In the genomic region with DNA sequence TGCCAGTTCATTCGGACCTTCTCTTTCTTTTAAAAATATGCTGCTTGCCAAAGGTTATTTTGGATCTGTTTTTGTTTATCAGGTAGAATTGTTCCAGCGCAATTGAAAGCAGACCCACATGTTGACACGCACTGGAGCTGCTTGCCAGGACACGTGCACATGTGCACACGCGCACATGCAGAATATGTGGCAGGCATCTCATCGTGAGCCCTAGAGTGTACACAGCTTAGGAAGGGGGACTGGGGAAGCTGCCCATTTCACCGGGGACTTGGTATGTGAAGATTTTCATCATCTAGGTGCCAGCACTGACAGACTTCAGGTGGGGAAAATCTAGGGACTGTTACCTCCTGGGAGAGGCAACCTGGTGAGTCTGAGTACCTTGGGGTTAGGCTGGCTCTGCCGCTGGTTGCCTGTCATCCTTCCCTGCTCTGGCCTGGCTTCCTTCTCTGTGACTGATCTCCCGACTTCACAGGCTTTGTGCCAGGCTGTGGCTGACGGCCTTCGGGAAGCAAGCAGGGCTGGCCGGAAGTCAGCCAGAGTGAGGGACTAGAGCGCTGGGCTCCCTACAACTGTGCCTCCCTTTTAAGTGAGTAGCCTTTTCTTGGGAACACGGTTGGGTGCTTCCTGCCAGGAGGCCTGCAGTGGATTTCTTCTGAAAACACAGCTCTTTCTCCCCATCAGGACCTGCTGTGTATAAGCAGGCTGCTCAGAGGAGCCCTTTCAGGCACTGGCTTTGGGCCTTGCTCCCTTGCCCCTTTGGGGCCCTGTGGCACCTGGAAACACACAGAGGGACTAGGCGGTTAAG, we compare ENCODE assay signal across 12 cellular contexts.
DNase-seq lines count a peak whose midpoint lies in the region; ATAC-seq and TF ChIP-seq lines count a peak whose summit lies in the region.
"Had no signal": no experiment of that assay in that cellular context is flagged by ENCODE, and none has a peak within 500 bp of the region (broad histone marks: within the 10 kb centered on the region; RNA-seq: fewer than 3 reads in every experiment).

No MANE protein-coding gene starts in this region.

- H3K4me1 ChIP-seq in adipocyte (ENCODE audit: control insufficient read depth, insufficient read depth, low read length): peaks cover 31% of the 10 kb centered on the region
- peaks cover 0 to 59% (median 36%) of the 10 kb centered on the region in 12 donors for H3K4me1 ChIP-seq in heart left ventricle
- H3K4me1 ChIP-seq in psoas muscle: peaks cover 13% of the 10 kb centered on the region

- intact Hi-C loops in heart left ventricle (cut with DNase I): no loop called here
- intact Hi-C loops in psoas muscle (cut with DNase I): loop anchor here in 1 of 2 donors (10.0 kb wide), 1 partner anchor 988 kb away; no protein-coding TSS in a partner anchor
- intact Hi-C loops in activated T-helper 2 cell treated with anti-CD3 and anti-CD28 coated beads, Interferon-gamma antibody, Interleukin-2, Interleukin-4, amounts not matched to agents 10 μg/mL and 5 μg/mL and 100 μg/mL, durations not matched to agents 14 hours and 24 hours and 36 hours (cut with micrococcal nuclease): no loop called here

- H3K27ac Mint-ChIP-seq in activated T-helper 2 cell treated with anti-CD3 and anti-CD28 coated beads, Interferon-gamma antibody, Interleukin-2, Interleukin-4, amounts not matched to agents 10 μg/mL and 5 μg/mL and 100 μg/mL, durations not matched to agents 14 hours and 24 hours and 36 hours: no peak overlapping the region

- peak; percentile 62 to 82 (median 77) for ATAC-seq in heart left ventricle
- peak; percentile 76 to 87 (median 86) for ATAC-seq in psoas muscle
- ATAC-seq in HG03571 (IDR thresholded peaks at IDR 0.05; ENCODE audit: unreplicated experiment): no peak
- ATAC-seq: GM12878 had no signal

- H3K27me3 Mint-ChIP-seq in activated T-helper 2 cell treated with anti-CD3 and anti-CD28 coated beads, Interferon-gamma antibody, Interleukin-2, Interleukin-4, amounts not matched to agents 10 μg/mL and 5 μg/mL and 100 μg/mL, durations not matched to agents 14 hours and 24 hours and 36 hours (ENCODE audit: low read depth): no peaks in the 10 kb centered on the region

- no peaks in the 10 kb centered on the region for H3K36me3 ChIP-seq in adipocyte (ENCODE audit: control insufficient read depth, insufficient read depth, low read length, severe bottlenecking)
- peaks cover 0 to 6% (median 0%) of the 10 kb centered on the region in 9 donors for H3K36me3 ChIP-seq in heart left ventricle
- no peaks in the 10 kb centered on the region for H3K36me3 ChIP-seq in psoas muscle (ENCODE audit: insufficient read depth in 1 of 2, low read depth in 1 of 2)

- no peaks in the 10 kb centered on the region for H3K4me1 Mint-ChIP-seq in activated T-helper 2 cell treated with anti-CD3 and anti-CD28 coated beads, Interferon-gamma antibody, Interleukin-2, Interleukin-4, amounts not matched to agents 10 μg/mL and 5 μg/mL and 100 μg/mL, durations not matched to agents 14 hours and 24 hours and 36 hours (ENCODE audit: low read depth)

- H3K27ac ChIP-seq in C4-2B (peak overlapping the region; percentile 99), heart left ventricle (peak overlapping the region in 11 of 12 donors; percentile 54 to 80 (median 68)), psoas muscle (peak overlapping the region; percentile 41)

- H3K9me3 ChIP-seq in adipocyte (ENCODE audit: control insufficient read depth, low read length) (no peaks in the 10 kb centered on the region), heart left ventricle (no peaks in the 10 kb centered on the region), psoas muscle (no peaks in the 10 kb centered on the region)

- H3K27me3 ChIP-seq in adipocyte (replicated peaks; ENCODE audit: control insufficient read depth, insufficient read depth, low read length) (no peaks in the 10 kb centered on the region), heart left ventricle (no peaks in the 10 kb centered on the region), psoas muscle (ENCODE audit: insufficient read depth in 3 of 3, low read length in 2 of 3) (no peaks in the 10 kb centered on the region)

- H3K4me3 ChIP-seq in adipocyte (ENCODE audit: low read length) (no peak overlapping the region), heart left ventricle (no peak overlapping the region), psoas muscle (no peak overlapping the region)
- H3K4me3 ChIP-seq: GM12878 had no signal

- H3K36me3 Mint-ChIP-seq in activated T-helper 2 cell treated with anti-CD3 and anti-CD28 coated beads, Interferon-gamma antibody, Interleukin-2, Interleukin-4, amounts not matched to agents 10 μg/mL and 5 μg/mL and 100 μg/mL, durations not matched to agents 14 hours and 24 hours and 36 hours (ENCODE audit: low read depth): peaks cover 4% of the 10 kb centered on the region

- H3K9me3 Mint-ChIP-seq in activated T-helper 2 cell treated with anti-CD3 and anti-CD28 coated beads, Interferon-gamma antibody, Interleukin-2, Interleukin-4, amounts not matched to agents 10 μg/mL and 5 μg/mL and 100 μg/mL, durations not matched to agents 14 hours and 24 hours and 36 hours: no peaks in the 10 kb centered on the region

- DNase-seq in adipocyte (ENCODE audit: low read depth) (peak; percentile 15), heart left ventricle (peak; percentile 66 to 87 (median 82)), psoas muscle (peak; percentile 76 to 77), inferior parietal cortex (ENCODE audit: extremely low spot score) (no peak), OCI-M1 (lab: John Stamatoyannopoulos, UW) (no peak)
- DNase-seq in activated T-helper 2 cell treated with anti-CD3 and anti-CD28 coated beads, Interferon-gamma antibody, Interleukin-2, Interleukin-4, amounts not matched to agents 10 μg/mL and 5 μg/mL and 100 μg/mL, durations not matched to agents 14 hours and 24 hours and 36 hours (ENCODE audit: low spot score): no peak
- DNase-seq: activated T-cell treated with anti-CD3 and anti-CD28 coated beads, Interleukin-2, amount 50 U/mL, for 1 hour; mesendoderm; stimulated activated CD4-positive, alpha-beta T cell treated with anti-CD3 and anti-CD28 coated beads, Interleukin-2, amount 100 ng/mL, for 48 hours had no signal

- WGBS in heart left ventricle, 4 donors: 29 to 39% (median 33%) methylated on average over 15 to 16 of the region's 16 CpGs
- WGBS in psoas muscle, 3 donors: 40 to 52% (median 43%) methylated on average over 16 of the region's 16 CpGs

- no peak for TF ChIP-seq POLR2A in heart left ventricle (IDR thresholded peaks at IDR 0.05)

- no peak for TF ChIP-seq CTCF in C4-2B (conservative IDR thresholded peaks at IDR 0.05)
- TF ChIP-seq CTCF in heart left ventricle (IDR thresholded peaks at IDR 0.05): no peak
- TF ChIP-seq CTCF in psoas muscle (IDR thresholded peaks at IDR 0.05): no peak

- H3K4me3 Mint-ChIP-seq in activated T-helper 2 cell treated with anti-CD3 and anti-CD28 coated beads, Interferon-gamma antibody, Interleukin-2, Interleukin-4, amounts not matched to agents 10 μg/mL and 5 μg/mL and 100 μg/mL, durations not matched to agents 14 hours and 24 hours and 36 hours (ENCODE audit: low read depth): no peak overlapping the region

- H3K9ac ChIP-seq in adipocyte (ENCODE audit: low read length): no peak overlapping the region

Comparison
In these comparisons a context has a peak if more than half of its experiments do, and no peak if none do; other contexts are left out.
1. H3K27ac ChIP-seq: peak in every context shown above with its lines; median percentile 99 in C4-2B; 68 in heart left ventricle; 41 in psoas muscle.
2. DNase-seq: peak in adipocyte (single experiment), heart left ventricle (5 of 5) and psoas muscle (2 of 2); none in inferior parietal cortex (single experiment), OCI-M1 (single experiment) and activated T-helper 2 cell treated with anti-CD3 and anti-CD28 coated beads, Interferon-gamma antibody, Interleukin-2, Interleukin-4, amounts not matched to agents 10 μg/mL and 5 μg/mL and 100 μg/mL, durations not matched to agents 14 hours and 24 hours and 36 hours (single experiment).